In genomic region chr1:12477936-12478611, GRCh38 we compare ENCODE assay signal across 8 cellular contexts.
DNase-seq lines count a peak whose midpoint lies in the region; ATAC-seq and TF ChIP-seq lines count a peak whose summit lies in the region.

No MANE protein-coding gene starts in this region.

- 4 to 15% methylated on average over 19 of the region's 19 CpGs for WGBS in body of pancreas, 2 donors

- CTCF ChIA-PET in OCI-LY7 (lab: Charles Lee; ENCODE audit: unreplicated experiment), result no interaction called here

- ATAC-seq in body of pancreas (peak; percentile 68), HG02884 (IDR thresholded peaks at IDR 0.05; ENCODE audit: unreplicated experiment) (no peak)

- H2AFZ ChIP-seq in OCI-LY7 (ENCODE audit: low read length), result no peak overlapping the region

- no peaks in the 10 kb centered on the region for H3K36me3 ChIP-seq in body of pancreas (replicated peaks in 1 of 2; ENCODE audit: insufficient read depth in 1 of 2, low read depth in 2 of 2)
- no peaks in the 10 kb centered on the region for H3K36me3 ChIP-seq in OCI-LY7 (ENCODE audit: insufficient read depth, low read length)

- H3K4me1 ChIP-seq in body of pancreas (peaks cover 85% of the 10 kb centered on the region), OCI-LY7 (ENCODE audit: insufficient read depth, low read length, poor library complexity, severe bottlenecking) (peaks cover 14% of the 10 kb centered on the region)

- H3K9me3 ChIP-seq in body of pancreas (no peaks in the 10 kb centered on the region), OCI-LY7 (ENCODE audit: low read length) (no peaks in the 10 kb centered on the region)

- no peaks in the 10 kb centered on the region for H3K9me2 ChIP-seq in OCI-LY7 (ENCODE audit: insufficient read depth, low read length)

- no TSS peak for BruUV-seq in OCI-LY7 (replicated peaks; lab: Mats Ljungman, UMichigan)

- DNase-seq in stimulated activated CD4-positive, alpha-beta T cell treated with anti-CD3 and anti-CD28 coated beads, Interleukin-15, amount 100 ng/mL, for 24 hours, result peak; percentile 39
- DNase-seq in stimulated activated CD4-positive, alpha-beta T cell treated with anti-CD3 and anti-CD28 coated beads, Interleukin-4, amount 100 ng/mL, for 4 hours, result no peak
- DNase-seq in NCI-H460 (ENCODE audit: extremely low read depth, low read depth) (peak; percentile 65), body of pancreas (peak; percentile 72 to 84 (median 82)), kidney glomerular epithelial cell (lab: John Stamatoyannopoulos, UW) (peak; percentile 99), stromal cell of bone marrow (ENCODE audit: low read depth) (peak; percentile 97), OCI-LY7 (ENCODE audit: low spot score) (no peak)

- POLR2A ChIA-PET in OCI-LY7 (lab: Charles Lee), result interaction anchor here (0.6 to 1.3 kb wide), 2 partner anchors 91 to 143 kb away, joined by 3 read pairs; no protein-coding TSS in a partner anchor

- H3K79me2 ChIP-seq in OCI-LY7 (ENCODE audit: insufficient read depth, low read depth, low read length), result no peaks in the 10 kb centered on the region

- no peak for TF ChIP-seq POLR2A in body of pancreas (IDR thresholded peaks at IDR 0.05)

- H3K4me2 ChIP-seq in OCI-LY7 (ENCODE audit: low read length), result no peak overlapping the region

- TF ChIP-seq CTCF in body of pancreas (IDR thresholded peaks at IDR 0.05) (no peak), OCI-LY7 (conservative IDR thresholded peaks at IDR 0.05; ENCODE audit: low read length) (no peak)

- H4K20me1 ChIP-seq in OCI-LY7 (ENCODE audit: insufficient read depth, low read length), result no peaks in the 10 kb centered on the region

- H3K4me3 ChIP-seq in body of pancreas, result no peak overlapping the region
- no peak overlapping the region for H3K4me3 ChIP-seq in OCI-LY7 (ENCODE audit: low read depth, low read length, poor library complexity, severe bottlenecking)

- H3K27ac ChIP-seq in body of pancreas (peak overlapping the region; percentile 58 to 79 (median 68)), OCI-LY7 (ENCODE audit: low read depth, low read length, poor library complexity, severe bottlenecking) (no peak overlapping the region)

- intact Hi-C loops in body of pancreas (cut with DNase I), result no loop called here
- intact Hi-C loops in OCI-LY7 (cut with micrococcal nuclease; ENCODE audit: unreplicated experiment), result no loop called here

- no peaks in the 10 kb centered on the region for H3K27me3 ChIP-seq in body of pancreas

Comparison
In these comparisons a context has a peak if more than half of its experiments do, and no peak if none do; other contexts are left out.
1. DNase-seq: peak in stimulated activated CD4-positive, alpha-beta T cell treated with anti-CD3 and anti-CD28 coated beads, Interleukin-15, amount 100 ng/mL, for 24 hours (single experiment), NCI-H460 (single experiment), body of pancreas (4 of 4), kidney glomerular epithelial cell (single experiment) and stromal cell of bone marrow (single experiment); none in stimulated activated CD4-positive, alpha-beta T cell treated with anti-CD3 and anti-CD28 coated beads, Interleukin-4, amount 100 ng/mL, for 4 hours (0 of 2) and OCI-LY7 (single experiment).